ENCODE assay signal across 13 cellular contexts in the genomic region with DNA sequence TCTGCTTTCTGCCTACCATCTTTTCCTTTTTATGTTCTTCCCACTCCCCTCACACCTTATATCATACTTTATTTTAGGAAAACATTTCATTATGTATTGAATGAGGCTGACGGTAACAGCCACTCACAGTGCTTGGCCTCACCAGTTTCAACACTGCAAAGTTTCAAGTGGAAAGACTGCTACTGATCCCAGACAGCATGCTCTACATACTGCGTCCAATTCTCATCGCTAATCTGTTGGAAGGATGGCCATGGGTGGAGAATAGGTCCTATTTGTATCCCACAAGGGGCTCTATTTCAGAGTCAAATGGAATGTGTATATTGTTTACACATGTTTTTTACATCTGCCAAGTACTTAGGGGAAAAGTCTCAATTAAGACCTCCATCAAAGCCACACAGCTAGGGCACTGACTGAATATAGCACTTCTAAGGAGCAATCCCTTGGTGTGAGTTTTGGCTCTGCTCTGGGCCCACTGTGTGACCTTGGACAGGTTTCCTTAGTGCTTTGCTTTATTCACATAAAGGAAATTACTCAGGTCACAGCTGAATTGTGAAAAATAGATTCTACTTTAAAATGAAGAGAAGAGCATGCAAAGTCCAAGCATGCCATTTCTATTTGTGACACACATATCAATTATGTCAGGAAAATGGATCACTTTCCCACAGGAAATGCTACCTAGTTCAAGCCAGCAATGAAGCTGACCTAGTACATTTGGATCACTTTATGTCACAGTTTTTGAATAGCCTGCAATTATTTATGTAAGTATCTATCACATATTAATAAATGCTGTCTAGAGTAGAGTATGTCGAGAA.
DNase-seq lines count a peak whose midpoint lies in the region; ATAC-seq, FAIRE-seq and TF ChIP-seq lines count a peak whose summit lies in the region.
"Had no signal": no experiment of that assay in that cellular context is flagged by ENCODE, and none has a peak within 500 bp of the region (broad histone marks: within the 10 kb centered on the region; RNA-seq: fewer than 3 reads in every experiment).

No MANE protein-coding gene starts in this region.

- H3K27ac ChIP-seq in mesendoderm (ENCODE audit: low read depth, low read length): no peak overlapping the region

- H3K4me2 ChIP-seq in mesendoderm (ENCODE audit: low read length): no peak overlapping the region

- no peak overlapping the region for H3K9ac ChIP-seq in mesendoderm (ENCODE audit: low read length)

- no peaks in the 10 kb centered on the region for H3K4me1 ChIP-seq in mesendoderm (ENCODE audit: control insufficient read depth, low read depth, low read length)

- H3K27ac Mint-ChIP-seq in T-cell: peak overlapping the region in 1 of 2 donors; percentile 64
- H3K27ac Mint-ChIP-seq: activated T-helper 2 cell treated with anti-CD3 and anti-CD28 coated beads, Interferon-gamma antibody, Interleukin-2, Interleukin-4, amounts not matched to agents 10 μg/mL and 5 μg/mL and 100 μg/mL, durations not matched to agents 14 hours and 24 hours and 36 hours; stimulated activated effector memory CD8-positive, alpha-beta T cell treated with anti-CD3 and anti-CD28 coated beads, Interleukin-12 subunit alpha, Interleukin-12 subunit beta, amount 100 ng/mL, for 72 hours had no signal

- no peak for TF ChIP-seq POLR2A in GM12891 (IDR thresholded peaks at IDR 0.05; ENCODE audit: low read depth, low read length)

- H2BK15ac ChIP-seq in mesendoderm (replicated peaks; ENCODE audit: low read depth): no peak overlapping the region

- H3K36me3 ChIP-seq in mesendoderm (ENCODE audit: control insufficient read depth, insufficient read depth, low read length): no peaks in the 10 kb centered on the region

- H3K79me1 ChIP-seq in mesendoderm (ENCODE audit: low read length): no peaks in the 10 kb centered on the region

- CTCF ChIA-PET in T-cell (lab: Charles Lee): interaction anchor here in 1 of 2 donors (1.2 kb wide), 1 partner anchor 38 kb away, joined by 4 read pairs; no protein-coding TSS in a partner anchor

- no peak overlapping the region for H3K4ac ChIP-seq in mesendoderm (ENCODE audit: low read depth, low read length)

- FAIRE-seq in GM12891 (lab: Jason Lieb, UNC): peak; percentile 20
- FAIRE-seq: H1 had no signal

- no peak overlapping the region for H3K18ac ChIP-seq in mesendoderm (ENCODE audit: low read length)

- no peak overlapping the region for H2BK120ac ChIP-seq in mesendoderm (ENCODE audit: low read depth, low read length)

- intact Hi-C loops in Right ventricle myocardium superior (cut with DNase I): no loop called here
- intact Hi-C loops in sciatic nerve (cut with DNase I): no loop called here

- no peak overlapping the region for H3K4me3 ChIP-seq in mesendoderm (ENCODE audit: low read length)

- H3K79me2 ChIP-seq in mesendoderm (ENCODE audit: control insufficient read depth, insufficient read depth, low read length): no peaks in the 10 kb centered on the region

- no peak overlapping the region for H3K23ac ChIP-seq in mesendoderm (ENCODE audit: low read length)

- ATAC-seq in T-cell (replicated peaks in 1 of 4) (no peak), Right ventricle myocardium superior (ENCODE audit: poor library complexity) (peak; percentile 86), sciatic nerve (peak; percentile 92)
- ATAC-seq: stimulated activated effector memory CD8-positive, alpha-beta T cell treated with anti-CD3 and anti-CD28 coated beads, Interleukin-12 subunit alpha, Interleukin-12 subunit beta, amount 100 ng/mL, for 72 hours had no signal

- H3K56ac ChIP-seq in mesendoderm (ENCODE audit: low read length): no peak overlapping the region

- H2BK5ac ChIP-seq in mesendoderm (ENCODE audit: low read length): no peak overlapping the region

- no peaks in the 10 kb centered on the region for H3K9me3 Mint-ChIP-seq in T-cell
- H3K9me3 Mint-ChIP-seq: activated T-helper 2 cell treated with anti-CD3 and anti-CD28 coated beads, Interferon-gamma antibody, Interleukin-2, Interleukin-4, amounts not matched to agents 10 μg/mL and 5 μg/mL and 100 μg/mL, durations not matched to agents 14 hours and 24 hours and 36 hours; stimulated activated effector memory CD8-positive, alpha-beta T cell treated with anti-CD3 and anti-CD28 coated beads, Interleukin-12 subunit alpha, Interleukin-12 subunit beta, amount 100 ng/mL, for 72 hours had no signal

- POLR2A ChIA-PET in T-cell (lab: Charles Lee): no interaction called here

- DNase-seq in GM12891 (ENCODE audit: insufficient read length, low spot score) (no peak), T-cell (no peak), Right ventricle myocardium superior (no peak), sciatic nerve (ENCODE audit: low spot score) (no peak), GF-D8 (lab: John Stamatoyannopoulos, UW) (no peak), mesendoderm (no peak), NCI-H2107 (lab: John Stamatoyannopoulos, UW) (no peak), SW 1271 (lab: John Stamatoyannopoulos, UW) (no peak)
- DNase-seq: DMS79 treated with DMSO at 0.1 percent for 48 hours, NCI-H774 had no signal

- H4K5ac ChIP-seq in mesendoderm (ENCODE audit: low read length): no peak overlapping the region

- H3K27me3 ChIP-seq in mesendoderm (ENCODE audit: insufficient read depth, low read length, poor library complexity): no peaks in the 10 kb centered on the region

- peaks cover 3% of the 10 kb centered on the region for H3K36me3 Mint-ChIP-seq in T-cell

- no peak overlapping the region for H4K8ac ChIP-seq in mesendoderm (ENCODE audit: low read depth, low read length)

- peaks cover 33 to 49% (median 37%) of the 10 kb centered on the region in 3 donors for H3K4me1 Mint-ChIP-seq in T-cell

- H3K27me3 Mint-ChIP-seq in T-cell: no peaks in the 10 kb centered on the region

- peak overlapping the region in 2 of 3 donors; percentile 8 to 21 for H3K4me3 Mint-ChIP-seq in T-cell
- H3K4me3 Mint-ChIP-seq: stimulated activated effector memory CD8-positive, alpha-beta T cell treated with anti-CD3 and anti-CD28 coated beads, Interleukin-12 subunit alpha, Interleukin-12 subunit beta, amount 100 ng/mL, for 72 hours had no signal

- no CpG with 5 or more reads among the region's 4 CpGs for WGBS in mesendoderm (ENCODE audit: extremely low coverage, insufficient coverage, low lambda C conversion rate)

- no peak overlapping the region for H2AK5ac ChIP-seq in mesendoderm (ENCODE audit: low read length)

TF ChIP-seq in GM12891, 5 proteins besides CTCF, POLR2A, EP300 and RAD21:
- TF ChIP-seq SPI1 (IDR thresholded peaks at IDR 0.05; ENCODE audit: low read depth, low read length) (no peak), PAX5 (IDR thresholded peaks at IDR 0.05; ENCODE audit: insufficient read depth, low read length, severe bottlenecking) (no peak), POU2F2 (IDR thresholded peaks at IDR 0.05; ENCODE audit: low read depth, low read length) (no peak), POLR2AphosphoS5 (IDR thresholded peaks at IDR 0.05; ENCODE audit: low read depth, low read length) (no peak), TAF1 (IDR thresholded peaks at IDR 0.05; ENCODE audit: low read depth, low read length) (no peak)

Comparison
In these comparisons a context has a peak if more than half of its experiments do, and no peak if none do; other contexts are left out.
1. ATAC-seq: peak in Right ventricle myocardium superior (single experiment) and sciatic nerve (single experiment); none in T-cell (0 of 4).